22 cellular contexts compared by ENCODE assay signal in the genomic region with DNA sequence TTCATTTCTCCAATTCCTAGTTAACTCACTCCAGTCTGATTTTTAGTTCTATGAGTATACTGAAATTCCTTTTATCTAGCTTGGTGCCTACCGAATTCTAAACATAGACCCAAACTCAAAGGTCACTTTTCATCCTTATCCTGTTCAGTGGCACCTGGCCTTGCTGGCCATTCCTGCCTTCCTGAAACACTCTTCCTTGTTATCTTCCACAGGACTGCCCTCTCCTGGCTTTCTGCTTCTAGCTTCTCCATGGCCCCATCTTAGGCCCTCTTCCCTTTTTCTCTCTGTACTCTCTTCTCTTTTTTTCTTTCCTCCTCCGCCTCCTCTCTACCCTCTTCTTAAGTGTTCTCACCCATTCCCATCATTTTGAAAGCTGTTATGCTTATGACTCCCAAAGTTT.
DNase-seq lines count a peak whose midpoint lies in the region; ATAC-seq, FAIRE-seq and TF ChIP-seq lines count a peak whose summit lies in the region.
"Had no signal": no experiment of that assay in that cellular context is flagged by ENCODE, and none has a peak within 500 bp of the region (broad histone marks: within the 10 kb centered on the region; RNA-seq: fewer than 3 reads in every experiment).

No MANE protein-coding gene starts in this region.

- H3K4me2 ChIP-seq in BLaER1 treated with 17β-estradiol and CSF1 and Interleukin-3, amounts not matched to agents 10 nM and 100 nM: peak overlapping the region; percentile 52 to 90 (median 74)

- no peaks in the 10 kb centered on the region for H3K9me3 ChIP-seq in BLaER1 treated with 17β-estradiol and CSF1 and Interleukin-3, amounts not matched to agents 10 nM and 100 nM (replicated peaks in 1 of 11)
- H3K9me3 ChIP-seq in small intestine (ENCODE audit: control insufficient read depth, low read depth): no peaks in the 10 kb centered on the region
- H3K9me3 ChIP-seq: tibial artery had no signal

- 0 out of 22 replicates have a peak overlapping the region, but pooled peaks of 1 of the 11 experiments have one; percentile 25 for H3K9ac ChIP-seq in BLaER1 treated with 17β-estradiol and CSF1 and Interleukin-3, amounts not matched to agents 10 nM and 100 nM

- peaks cover 14 to 37% (median 19%) of the 10 kb centered on the region in 11 experiments; a peak in 16 of 22 replicates for H3K36me3 ChIP-seq in BLaER1 treated with 17β-estradiol and CSF1 and Interleukin-3, amounts not matched to agents 10 nM and 100 nM
- H3K36me3 ChIP-seq in small intestine (ENCODE audit: control insufficient read depth in 2 of 2, insufficient read depth in 2 of 2, low read length in 2 of 2): no peaks in the 10 kb centered on the region

- ATAC-seq in left ventricle myocardium superior (peak; percentile 29), GM18505 (IDR thresholded peaks at IDR 0.05; ENCODE audit: unreplicated experiment) (no peak)
- ATAC-seq: activated CD4-positive, CD25-positive, alpha-beta regulatory T cell treated with anti-CD3 and anti-CD28 coated beads, Interleukin-2, amount 50 U/mL, for 24 hours; activated naive CD4-positive, alpha-beta T cell treated with anti-CD3 and anti-CD28 coated beads, Interleukin-2, amount 50 U/mL, for 72 hours had no signal

- H3K4me1 ChIP-seq in BLaER1 treated with 17β-estradiol and CSF1 and Interleukin-3, amounts not matched to agents 10 nM and 100 nM: peaks cover 45 to 86% (median 58%) of the 10 kb centered on the region in 10 experiments
- peaks cover 4 to 15% of the 10 kb centered on the region in 2 donors for H3K4me1 ChIP-seq in small intestine (ENCODE audit: control insufficient read depth in 2 of 2, insufficient read depth in 1 of 2, low read depth in 1 of 2, low read length in 1 of 2)

- H4K20me1 ChIP-seq in BLaER1 treated with 17β-estradiol and CSF1 and Interleukin-3, amounts not matched to agents 10 nM and 100 nM: no peaks in the 10 kb centered on the region

- FAIRE-seq in small intestine (lab: Jason Lieb, UNC) (no peak), urothelium cell line (lab: Jason Lieb, UNC) (no peak)

- peak overlapping the region in 2 of 11 experiments; percentile 4 to 6; a peak in 1 of 22 replicates for H3K27ac ChIP-seq in BLaER1 treated with 17β-estradiol and CSF1 and Interleukin-3, amounts not matched to agents 10 nM and 100 nM
- peak overlapping the region in 1 of 2 donors; percentile 32 for H3K27ac ChIP-seq in small intestine (ENCODE audit: low read depth in 1 of 2, low read length in 1 of 2)
- H3K27ac ChIP-seq: tibial artery had no signal

- no peak overlapping the region for H3K4me3 ChIP-seq in BLaER1 treated with 17β-estradiol and CSF1 and Interleukin-3, amounts not matched to agents 10 nM and 100 nM
- H3K4me3 ChIP-seq in small intestine (ENCODE audit: low read depth in 1 of 2, low read length in 2 of 2): no peak overlapping the region
- H3K4me3 ChIP-seq: tibial artery had no signal

- DNase-seq in MV-4-11 (lab: John Stamatoyannopoulos, UW): peak; percentile 28
- no peak for DNase-seq in left ventricle myocardium superior
- peak; percentile 57 for DNase-seq in small intestine
- DNase-seq in NCI-H82 treated with DMSO at 0.1 percent for 48 hours (lab: John Stamatoyannopoulos, UW; ENCODE audit: unreplicated experiment): no peak
- DNase-seq in stimulated activated CD4-positive, alpha-beta T cell treated with anti-CD3 and anti-CD28 coated beads, Interleukin-2, amount 100 ng/mL, for 48 hours: no peak
- no peak for DNase-seq in urothelium cell line (ENCODE audit: low spot score)
- DNase-seq: activated CD8-positive, alpha-beta memory T cell treated with anti-CD3 and anti-CD28 coated beads for 24 hours; AML-193; Calu3; cortex of kidney; EL; kidney glomerular epithelial cell; midbrain; NCI-H1436; NCI-H526 treated with DMSO at 0.1 percent for 48 hours; nephron progenitor cell; T1000; tibial artery had no signal

- no peaks in the 10 kb centered on the region for H3K27me3 ChIP-seq in BLaER1 treated with 17β-estradiol and CSF1 and Interleukin-3, amounts not matched to agents 10 nM and 100 nM
- H3K27me3 ChIP-seq in small intestine (ENCODE audit: control insufficient read depth in 2 of 2, insufficient read depth in 2 of 2, low read length in 2 of 2): no peaks in the 10 kb centered on the region
- H3K27me3 ChIP-seq: tibial artery had no signal

- intact Hi-C loops in left ventricle myocardium superior (cut with micrococcal nuclease): no loop called here

- TF ChIP-seq POLR2A in GM18505 (IDR thresholded peaks at IDR 0.05; ENCODE audit: borderline replicate concordance, extremely low read depth, insufficient read depth, insufficient read length): no peak

- 47 to 68% (median 54%) methylated on average over 2 of the region's 2 CpGs for WGBS in small intestine, 3 donors

Comparison
In these comparisons a context has a peak if more than half of its experiments do, and no peak if none do; other contexts are left out.
1. DNase-seq: peak in MV-4-11 (single experiment) and small intestine (single experiment); none in left ventricle myocardium superior (single experiment), NCI-H82 treated with DMSO at 0.1 percent for 48 hours (single experiment), stimulated activated CD4-positive, alpha-beta T cell treated with anti-CD3 and anti-CD28 coated beads, Interleukin-2, amount 100 ng/mL, for 48 hours (0 of 2) and urothelium cell line (single experiment).